ENCODE assay signal across 14 cellular contexts in the genomic region with DNA sequence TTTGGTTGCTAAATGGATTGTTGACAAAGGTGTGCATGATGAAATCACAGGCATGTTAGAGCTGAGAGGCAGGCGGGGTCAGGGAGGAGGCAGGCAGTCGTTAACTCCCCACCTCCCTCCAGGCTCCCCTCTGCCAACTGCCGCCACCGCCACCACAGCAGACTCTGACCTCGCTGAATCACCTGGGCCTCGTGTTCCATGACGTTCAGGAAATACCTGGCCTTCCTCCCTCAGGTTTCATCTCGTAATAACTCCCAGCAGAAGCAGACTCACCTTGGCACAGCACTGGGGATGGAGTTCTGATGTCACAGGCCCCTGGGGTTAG.
DNase-seq lines count a peak whose midpoint lies in the region; ATAC-seq, FAIRE-seq and TF ChIP-seq lines count a peak whose summit lies in the region.
"Had no signal": no experiment of that assay in that cellular context is flagged by ENCODE, and none has a peak within 500 bp of the region (broad histone marks: within the 10 kb centered on the region; RNA-seq: fewer than 3 reads in every experiment).

No MANE protein-coding gene starts in this region.

- no peaks in the 10 kb centered on the region for H4K20me1 ChIP-seq in astrocyte (ENCODE audit: insufficient read depth, low read length)

- no peak overlapping the region for H3K27ac ChIP-seq in astrocyte (ENCODE audit: low read depth, low read length)
- peak overlapping the region; percentile 83 to 91 for H3K27ac ChIP-seq in liver (ENCODE audit: low read depth in 1 of 2, low read length in 2 of 2)
- no peak overlapping the region for H3K27ac ChIP-seq in psoas muscle
- H3K27ac ChIP-seq in caudate nucleus (ENCODE audit: low read depth, low read length): no peak overlapping the region
- H3K27ac ChIP-seq: SJSA1 had no signal

- no peak for DNase-seq in stimulated activated naive CD8-positive, alpha-beta T cell treated with anti-CD3 and anti-CD28 coated beads, Interleukin-15, amount 100 ng/mL, for 72 hours
- no peak for DNase-seq in stimulated activated naive CD8-positive, alpha-beta T cell treated with anti-CD3 and anti-CD28 coated beads, Interleukin-15, Interleukin-2, amounts not matched to agents 100 U/mL and 50 U/mL, for 24 hours
- DNase-seq in astrocyte (ENCODE audit: low read depth): no peak
- peak; percentile 86 for DNase-seq in ureter (ENCODE audit: low spot score)
- no peak for DNase-seq in ecto neural progenitor cell (ENCODE audit: low spot score)
- no peak for DNase-seq in psoas muscle
- DNase-seq in caudate nucleus (lab: John Stamatoyannopoulos, UW): no peak
- DNase-seq: activated T-cell treated with anti-CD3 and anti-CD28 coated beads for 4 hours, H7, left ventricle myocardium superior, NCI-H226 had no signal

- 25% methylated on average over 8 of the region's 8 CpGs for WGBS in liver
- 78 to 86% (median 83%) methylated on average over 8 of the region's 8 CpGs for WGBS in psoas muscle, 3 donors

- ATAC-seq in stimulated activated naive CD8-positive, alpha-beta T cell treated with anti-CD3 and anti-CD28 coated beads, Interleukin-15, amount 100 ng/mL, for 72 hours: no peak
- no peak for ATAC-seq in stimulated activated naive CD8-positive, alpha-beta T cell treated with anti-CD3 and anti-CD28 coated beads, Interleukin-15, Interleukin-2, amounts not matched to agents 100 U/mL and 50 U/mL, for 24 hours
- ATAC-seq in psoas muscle: no peak
- ATAC-seq: GM12878, left ventricle myocardium superior had no signal

- H3K4me3 Mint-ChIP-seq in stimulated activated naive CD8-positive, alpha-beta T cell treated with anti-CD3 and anti-CD28 coated beads, Interleukin-15, amount 100 ng/mL, for 72 hours: no peak overlapping the region
- peak overlapping the region; percentile 4 for H3K4me3 Mint-ChIP-seq in astrocyte (ENCODE audit: unreplicated experiment)

- peaks cover 18% of the 10 kb centered on the region for H3K4me1 Mint-ChIP-seq in stimulated activated naive CD8-positive, alpha-beta T cell treated with anti-CD3 and anti-CD28 coated beads, Interleukin-15, amount 100 ng/mL, for 72 hours
- H3K4me1 Mint-ChIP-seq in astrocyte (ENCODE audit: low read depth, unreplicated experiment): peaks cover 20% of the 10 kb centered on the region

- H3K36me3 Mint-ChIP-seq in astrocyte (ENCODE audit: low read depth, unreplicated experiment): no peaks in the 10 kb centered on the region

- H3K4me2 ChIP-seq in astrocyte (ENCODE audit: low read length): no peak overlapping the region

- H3K9me3 Mint-ChIP-seq in stimulated activated naive CD8-positive, alpha-beta T cell treated with anti-CD3 and anti-CD28 coated beads, Interleukin-15, amount 100 ng/mL, for 72 hours: no peaks in the 10 kb centered on the region
- no peaks in the 10 kb centered on the region for H3K9me3 Mint-ChIP-seq in astrocyte (ENCODE audit: unreplicated experiment)

- TF ChIP-seq RAD21 in liver (IDR thresholded peaks at IDR 0.05): peak; percentile 58 to 62

- intact Hi-C loops in psoas muscle (cut with DNase I): no loop called here

- H3K79me2 ChIP-seq in astrocyte (ENCODE audit: insufficient read depth, low read length): no peaks in the 10 kb centered on the region

- no peak overlapping the region for H3K4me3 ChIP-seq in astrocyte (ENCODE audit: insufficient read depth, low read depth, low read length)
- H3K4me3 ChIP-seq in liver (ENCODE audit: low read depth in 1 of 3, low read length in 3 of 3): peak overlapping the region in 1 of 3 donors; percentile 29
- no peak overlapping the region for H3K4me3 ChIP-seq in psoas muscle
- H3K4me3 ChIP-seq: GM12878, SJSA1 had no signal

- no peak for FAIRE-seq in astrocyte (lab: Jason Lieb, UNC)
- FAIRE-seq: GM12878 had no signal

- H3K27me3 ChIP-seq in astrocyte (ENCODE audit: insufficient read depth, low read length) (no peaks in the 10 kb centered on the region), liver (ENCODE audit: control insufficient read depth in 4 of 4, insufficient read depth in 4 of 4, low read length in 3 of 4) (no peaks in the 10 kb centered on the region), psoas muscle (ENCODE audit: insufficient read depth in 3 of 3, low read length in 2 of 3) (no peaks in the 10 kb centered on the region)
- H3K27me3 ChIP-seq: SJSA1 had no signal

- peaks cover 11% of the 10 kb centered on the region for H3K27me3 Mint-ChIP-seq in stimulated activated naive CD8-positive, alpha-beta T cell treated with anti-CD3 and anti-CD28 coated beads, Interleukin-15, amount 100 ng/mL, for 72 hours
- H3K27me3 Mint-ChIP-seq in astrocyte (ENCODE audit: low read depth, unreplicated experiment): no peaks in the 10 kb centered on the region

- H3K36me3 ChIP-seq in astrocyte (ENCODE audit: insufficient read depth, low read length): no peaks in the 10 kb centered on the region
- H3K36me3 ChIP-seq in liver (ENCODE audit: control insufficient read depth in 4 of 4, insufficient read depth in 3 of 4, low read depth in 1 of 4, low read length in 3 of 4): no peaks in the 10 kb centered on the region
- H3K36me3 ChIP-seq in psoas muscle (ENCODE audit: insufficient read depth in 1 of 2, low read depth in 1 of 2): no peaks in the 10 kb centered on the region
- H3K36me3 ChIP-seq: SJSA1 had no signal

- TF ChIP-seq CTCF in astrocyte (IDR thresholded peaks at IDR 0.05; ENCODE audit: insufficient read depth, low read depth, low read length): no peak
- TF ChIP-seq CTCF in liver (IDR thresholded peaks at IDR 0.05; ENCODE audit: low read depth, low read length, missing input control): no peak
- no peak for TF ChIP-seq CTCF in psoas muscle (IDR thresholded peaks at IDR 0.05)

- H3K9me3 ChIP-seq in astrocyte (ENCODE audit: insufficient read depth, low read depth, low read length): no peaks in the 10 kb centered on the region
- H3K9me3 ChIP-seq in liver (ENCODE audit: control insufficient read depth in 4 of 4, low read length in 3 of 4): no peaks in the 10 kb centered on the region
- no peaks in the 10 kb centered on the region for H3K9me3 ChIP-seq in psoas muscle
- H3K9me3 ChIP-seq: SJSA1 had no signal

- no peak overlapping the region for H2AFZ ChIP-seq in astrocyte (ENCODE audit: low read depth, low read length)

- H3K4me1 ChIP-seq in astrocyte (ENCODE audit: insufficient read depth, low read length) (peaks cover 6% of the 10 kb centered on the region), liver (ENCODE audit: control insufficient read depth in 4 of 4, insufficient read depth in 4 of 4, low read length in 3 of 4) (peaks cover 0 to 24% (median 15%) of the 10 kb centered on the region in 4 donors), psoas muscle (no peaks in the 10 kb centered on the region)

- no peak overlapping the region for H3K9ac ChIP-seq in astrocyte (ENCODE audit: low read length)
- H3K9ac ChIP-seq in liver (ENCODE audit: low read depth in 1 of 2, low read length in 2 of 2): peak overlapping the region; percentile 60 to 67

- peak overlapping the region; percentile 39 to 80 for H3K27ac Mint-ChIP-seq in stimulated activated naive CD8-positive, alpha-beta T cell treated with anti-CD3 and anti-CD28 coated beads, Interleukin-15, amount 100 ng/mL, for 72 hours
- no peak overlapping the region for H3K27ac Mint-ChIP-seq in astrocyte (ENCODE audit: unreplicated experiment)

TF ChIP-seq in liver, 16 proteins besides CTCF, POLR2A, EP300 and RAD21 (continues in another document):
- TF ChIP-seq TAF1 (conservative IDR thresholded peaks at IDR 0.05) (no peak), FOXA1 (IDR thresholded peaks at IDR 0.05) (peak; percentile 67), GABPA (IDR thresholded peaks at IDR 0.05 in 1 of 2, conservative IDR thresholded peaks at IDR 0.05 in 1 of 2) (peak in 1 of 2 donors; percentile 71), RXRA (IDR thresholded peaks at IDR 0.05) (peak; percentile 91 to 95), MAX (IDR thresholded peaks at IDR 0.05) (peak; percentile 96), ZBTB33 (IDR thresholded peaks at IDR 0.05) (peak; percentile 87), FOXA2 (IDR thresholded peaks at IDR 0.05) (peak; percentile 90), JUND (IDR thresholded peaks at IDR 0.05) (peak; percentile 77 to 93)

Comparison
In these comparisons a context has a peak if more than half of its experiments do, and no peak if none do; other contexts are left out.
1. H3K27ac ChIP-seq: peak in liver (2 of 2); none in astrocyte (single experiment), psoas muscle (single experiment) and caudate nucleus (single experiment).